Comparison of ENCODE assay signal across 13 cellular contexts in the genomic region with DNA sequence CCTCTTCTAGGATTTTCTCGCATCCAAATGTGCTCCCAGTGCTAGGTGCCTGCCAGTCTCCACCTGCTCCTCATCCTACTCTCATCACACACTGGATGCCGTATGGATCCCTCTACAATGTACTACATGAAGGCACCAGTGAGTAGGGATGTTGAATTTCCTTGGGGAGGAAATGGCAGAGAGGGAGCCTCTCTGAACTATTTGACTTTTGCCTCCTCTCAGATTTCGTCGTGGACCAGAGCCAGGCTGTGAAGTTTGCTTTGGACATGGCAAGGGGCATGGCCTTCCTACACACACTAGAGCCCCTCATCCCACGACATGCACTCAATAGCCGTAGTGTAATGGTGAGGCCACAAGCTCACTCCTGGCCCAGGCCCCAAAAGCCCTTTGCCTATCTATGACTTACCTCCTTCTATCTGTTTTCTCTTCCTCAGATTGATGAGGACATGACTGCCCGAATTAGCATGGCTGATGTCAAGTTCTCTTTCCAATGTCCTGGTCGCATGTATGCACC. TPM values are rescaled to one million over a fixed set of nuclear protein-coding genes. Genes with fewer than 3 reads are reported as not detected.
DNase-seq lines count a peak whose midpoint lies in the region; TF ChIP-seq lines count a peak whose summit lies in the region.
"Had no signal": no experiment of that assay in that cellular context is flagged by ENCODE, and none has a peak within 500 bp of the region (broad histone marks: within the 10 kb centered on the region; RNA-seq: fewer than 3 reads in every experiment).

No MANE protein-coding gene starts in this region.

- no peak for TF ChIP-seq CTCF in CD14-positive monocyte (IDR thresholded peaks at IDR 0.05)
- no peak for TF ChIP-seq CTCF in HFFc6 (IDR thresholded peaks at IDR 0.05)
- TF ChIP-seq CTCF in breast epithelium (IDR thresholded peaks at IDR 0.05): no peak
- TF ChIP-seq CTCF in neural progenitor cell (IDR thresholded peaks at IDR 0.05): no peak
- TF ChIP-seq CTCF in GM13977 (IDR thresholded peaks at IDR 0.05; ENCODE audit: extremely low read depth, insufficient read depth, missing control alignments): no peak

- no peak for TF ChIP-seq POLR2A in breast epithelium (IDR thresholded peaks at IDR 0.05)

- H3K9me3 Mint-ChIP-seq in CD14-positive monocyte (no peaks in the 10 kb centered on the region), HFFc6 (no peaks in the 10 kb centered on the region), neural progenitor cell (no peaks in the 10 kb centered on the region)

- peaks cover 52% of the 10 kb centered on the region for H3K79me2 ChIP-seq in neural progenitor cell (ENCODE audit: low read depth)

- H3K27ac ChIP-seq in breast epithelium: peak overlapping the region; percentile 92 to 96
- H3K27ac ChIP-seq in neural progenitor cell: no peak overlapping the region
- H3K27ac ChIP-seq: C4-2B had no signal

- H3K4me2 ChIP-seq in neural progenitor cell: no peak overlapping the region

- H3K36me3 Mint-ChIP-seq in CD14-positive monocyte: peaks cover 42 to 54% of the 10 kb centered on the region in 2 donors
- peaks cover 43% of the 10 kb centered on the region for H3K36me3 Mint-ChIP-seq in HFFc6 (ENCODE audit: low read depth)
- H3K36me3 Mint-ChIP-seq in neural progenitor cell: peaks cover 28% of the 10 kb centered on the region

- H3K27ac Mint-ChIP-seq in CD14-positive monocyte (peak overlapping the region in 5 of 7 donors; percentile 52 to 95 (median 80)), HFFc6 (no peak overlapping the region; the same call in none of the 2 replicates), neural progenitor cell (no peak overlapping the region)

- peaks cover 0 to 24% of the 10 kb centered on the region in 2 donors for H3K4me1 ChIP-seq in breast epithelium
- peaks cover 24% of the 10 kb centered on the region for H3K4me1 ChIP-seq in neural progenitor cell

- in situ Hi-C loops in GM13977 (cut with MboI; ENCODE audit: low pct_unique_long_range_greater_than_20kb, low sequenced_read_pairs, unreplicated experiment): no loop called here

- intact Hi-C loops in CD14-positive monocyte (cut with micrococcal nuclease) (loop anchor here (5.0 to 10.0 kb wide), 6 partner anchors 43 to 377 kb away; a partner anchor contains a TSS), breast epithelium (cut with DNase I; ENCODE audit: low total_unique reads) (loop anchor here (5.0 kb wide), 1 partner anchor 1563 kb away; no protein-coding TSS in a partner anchor)

- H3K27me3 ChIP-seq in breast epithelium (no peaks in the 10 kb centered on the region), neural progenitor cell (no peaks in the 10 kb centered on the region)

- H3K36me3 ChIP-seq in breast epithelium: peaks cover 13% of the 10 kb centered on the region
- H3K36me3 ChIP-seq in neural progenitor cell: peaks cover 4% of the 10 kb centered on the region

- H3K27me3 Mint-ChIP-seq in CD14-positive monocyte (ENCODE audit: low read depth in 3 of 3) (no peaks in the 10 kb centered on the region), HFFc6 (ENCODE audit: insufficient read depth) (peaks cover 2% of the 10 kb centered on the region), neural progenitor cell (ENCODE audit: insufficient read depth, low read depth) (peaks cover 9% of the 10 kb centered on the region)

- H2AFZ ChIP-seq in neural progenitor cell (replicated peaks): no peak overlapping the region

- H3K9ac ChIP-seq in neural progenitor cell: no peak overlapping the region

- H3K4me1 Mint-ChIP-seq in CD14-positive monocyte (peaks cover 15% of the 10 kb centered on the region), HFFc6 (ENCODE audit: low read depth) (peaks cover 45% of the 10 kb centered on the region), neural progenitor cell (peaks cover 30% of the 10 kb centered on the region)

- peaks cover 7% of the 10 kb centered on the region for H4K20me1 ChIP-seq in neural progenitor cell (ENCODE audit: low read depth)

- H3K4me3 Mint-ChIP-seq in CD14-positive monocyte (no peak overlapping the region), HFFc6 (peak overlapping the region; percentile 13; the same call in 1 of the 2 replicates), neural progenitor cell (peak overlapping the region; percentile 88)

- peaks cover 46% of the 10 kb centered on the region for H3F3A ChIP-seq in neural progenitor cell (ENCODE audit: low read depth)

- H3K9me3 ChIP-seq in breast epithelium (no peaks in the 10 kb centered on the region), neural progenitor cell (ENCODE audit: low read depth) (no peaks in the 10 kb centered on the region)

- H3K4me3 ChIP-seq in breast epithelium: no peak overlapping the region
- no peak overlapping the region for H3K4me3 ChIP-seq in neural progenitor cell

- no peak for DNase-seq in CD14-positive monocyte (ENCODE audit: low spot score)
- no peak for DNase-seq in HFFc6
- peak in 1 of 2 donors; percentile 16 for DNase-seq in breast epithelium (ENCODE audit: low spot score in 2 of 2)
- no peak for DNase-seq in neural progenitor cell (ENCODE audit: low spot score)
- DNase-seq in NCI-H748 treated with DMSO at 0.1 percent for 48 hours (lab: John Stamatoyannopoulos, UW): no peak
- DNase-seq in A172 (ENCODE audit: low spot score): no peak
- DNase-seq in GM03348 (ENCODE audit: low spot score): no peak
- DNase-seq in GM13977 (ENCODE audit: low spot score): no peak
- DNase-seq: activated CD4-positive, CD25-positive, alpha-beta regulatory T cell treated with anti-CD3 and anti-CD28 coated beads, Interleukin-2, amount 50 U/mL, for 72 hours; MV-4-11; NCI-H526 treated with DMSO at 0.1 percent for 48 hours; stimulated activated naive CD4-positive, alpha-beta T cell treated with Interleukin-2 at 50 U/mL for 16 hours had no signal

RNA-seq across cellular contexts. Expression of a gene that starts 2.5 kb away (rescaled TPM):
- 100 to 1,000 TPM; 232 to 233 TPM for polyA plus RNA-seq in CD14-positive monocyte
- total RNA-seq in HFFc6 (2021; fragmentation: NEBNext Ultra II Directional; extraction: Animal tissue kit (Norgen Biotek cat#: 25700)): 100 to 1,000 TPM; 148 to 205 (median 192) TPM
- total RNA-seq in breast epithelium (10 to 100 TPM; 45.4 to 82.6 (median 54.7) TPM), neural progenitor cell (ENCODE audit: low replicate concordance) (34.1 and 58.0 TPM in 2 replicates)
- 53.6 and 67.5 TPM in 2 replicates for total RNA-seq in A172 (2014; rRNA removed; shearing (Covaris generic))

RNA-seq across cellular contexts. Expression of a gene that starts 6.0 kb away (rescaled TPM):
- polyA plus RNA-seq in CD14-positive monocyte: 100 to 1,000 TPM; 250 to 271 TPM
- 100 to 1,000 TPM; 195 to 245 (median 223) TPM for total RNA-seq in HFFc6 (2021; fragmentation: NEBNext Ultra II Directional; extraction: Animal tissue kit (Norgen Biotek cat#: 25700))
- total RNA-seq in breast epithelium (100 to 1,000 TPM; 113 to 118 (median 113) TPM), neural progenitor cell (ENCODE audit: low replicate concordance) (85.6 and 98.7 TPM in 2 replicates)
- total RNA-seq in A172 (2014; rRNA removed; shearing (Covaris generic)): 210 and 231 TPM in 2 replicates

RNA-seq across cellular contexts. Expression of a gene that starts 6.1 kb away (rescaled TPM):
- 10 to 100 TPM; 11.9 to 14.1 TPM for polyA plus RNA-seq in CD14-positive monocyte
- 10 to 100 TPM; 18.5 to 26.7 (median 20.2) TPM for total RNA-seq in HFFc6 (2021; fragmentation: NEBNext Ultra II Directional; extraction: Animal tissue kit (Norgen Biotek cat#: 25700))
- total RNA-seq in breast epithelium (10 to 100 TPM in 2 of 3 donors, 1 to 10 TPM in 1; 8.8 to 22.2 (median 20.3) TPM), neural progenitor cell (ENCODE audit: low replicate concordance) (12.3 and 16.0 TPM in 2 replicates)
- total RNA-seq in A172 (2014; rRNA removed; shearing (Covaris generic)): 14.0 and 35.3 TPM in 2 replicates

RNA-seq across cellular contexts. Expression of a gene that starts 9.7 kb away (rescaled TPM):
- 100 to 1,000 TPM; 218 to 359 TPM for polyA plus RNA-seq in CD14-positive monocyte
- 10 to 100 TPM; 50.1 to 61.7 (median 54.1) TPM for total RNA-seq in HFFc6 (2021; fragmentation: NEBNext Ultra II Directional; extraction: Animal tissue kit (Norgen Biotek cat#: 25700))
- total RNA-seq in breast epithelium: 10 to 100 TPM; 27.2 to 71.4 (median 38.2) TPM
- 9.9 and 28.8 TPM in 2 replicates for total RNA-seq in neural progenitor cell (ENCODE audit: low replicate concordance)
- 31.7 and 34.9 TPM in 2 replicates for total RNA-seq in A172 (2014; rRNA removed; shearing (Covaris generic))

RNA-seq across cellular contexts. Expression of a gene that starts 46.0 kb away (rescaled TPM):
- under 1 TPM; 0.01 to 0.02 TPM for polyA plus RNA-seq in CD14-positive monocyte
- total RNA-seq in HFFc6 (2021; fragmentation: NEBNext Ultra II Directional; extraction: Animal tissue kit (Norgen Biotek cat#: 25700)): 1 to 10 TPM; 1.4 to 2.8 (median 2.3) TPM
- total RNA-seq in breast epithelium (10 to 100 TPM in 2 of 3 donors, 1 to 10 TPM in 1; 7.2 to 18.0 (median 13.8) TPM), neural progenitor cell (ENCODE audit: low replicate concordance) (4.5 and 9.0 TPM in 2 replicates)
- total RNA-seq in A172 (2014; rRNA removed; shearing (Covaris generic)): 2.3 and 3.8 TPM in 2 replicates

Comparison
In these comparisons a context has a peak if more than half of its experiments do, and no peak if none do; other contexts are left out.
1. H3K27ac Mint-ChIP-seq: peak in CD14-positive monocyte (5 of 7); none in HFFc6 (single experiment) and neural progenitor cell (single experiment).
2. H3K4me3 Mint-ChIP-seq: peak in HFFc6 (single experiment) and neural progenitor cell (single experiment); none in CD14-positive monocyte (0 of 2).